ENCODE assay signal across 14 cellular contexts in genomic region chr1:166170075-166170474, GRCh38. TPM values are rescaled to one million over a fixed set of nuclear protein-coding genes. Genes with fewer than 3 reads are reported as not detected.
A peak's percentile ranks its signal among the peaks of the same experiment; 100 is the strongest.
DNase-seq lines count a peak whose midpoint lies in the region; ATAC-seq lines count a peak whose summit lies in the region.
"Had no signal": no experiment of that assay in that cellular context is flagged by ENCODE, and none has a peak within 500 bp of the region (broad histone marks: within the 10 kb centered on the region; RNA-seq: fewer than 3 reads in every experiment).

No MANE protein-coding gene starts in this region.

- H3K27ac Mint-ChIP-seq in activated T-helper 17 cell treated with anti-CD3 and anti-CD28 coated beads, Interleukin-2, amount 50 U/mL, for 72 hours = no peak overlapping the region
- H3K27ac Mint-ChIP-seq: activated B cell treated with CpG ODN at 0.5 μM for 24 hours, H9 had no signal

- no peak overlapping the region for H3K4me3 Mint-ChIP-seq in activated T-helper 17 cell treated with anti-CD3 and anti-CD28 coated beads, Interleukin-2, amount 50 U/mL, for 72 hours
- H3K4me3 Mint-ChIP-seq: activated B cell treated with CpG ODN at 0.5 μM for 24 hours, H9 had no signal

- H3K4me1 Mint-ChIP-seq in activated T-helper 17 cell treated with anti-CD3 and anti-CD28 coated beads, Interleukin-2, amount 50 U/mL, for 72 hours = no peaks in the 10 kb centered on the region

- ATAC-seq in GM18858 (IDR thresholded peaks at IDR 0.05; ENCODE audit: unreplicated experiment) (peak; percentile 63), GM21360 (IDR thresholded peaks at IDR 0.05; ENCODE audit: unreplicated experiment) (peak; percentile 48), HG02981 (IDR thresholded peaks at IDR 0.05; ENCODE audit: unreplicated experiment) (peak; percentile 43)
- ATAC-seq in activated T-helper 17 cell treated with anti-CD3 and anti-CD28 coated beads, Interleukin-2, amount 50 U/mL, for 72 hours (replicated peaks) = peak; percentile 67

- H3K36me3 Mint-ChIP-seq in activated T-helper 17 cell treated with anti-CD3 and anti-CD28 coated beads, Interleukin-2, amount 50 U/mL, for 72 hours (ENCODE audit: low read depth) = no peaks in the 10 kb centered on the region

- no peak for DNase-seq in NCI-H2171 (lab: John Stamatoyannopoulos, UW)
- DNase-seq in NAMALWA (ENCODE audit: low spot score) = no peak
- DNase-seq in stimulated activated CD4-positive, alpha-beta T cell treated with anti-CD3 and anti-CD28 coated beads, Interleukin-2, amount 100 ng/mL, for 24 hours = no peak
- DNase-seq in NCI-H82 treated with DMSO at 0.1 percent for 48 hours (lab: John Stamatoyannopoulos, UW; ENCODE audit: unreplicated experiment) = no peak
- DNase-seq: activated B cell treated with CpG ODN at 0.5 μM for 24 hours; DMS 273 treated with DMSO at 0.1 percent for 48 hours; H9; NCI-H1092; stimulated activated CD4-positive, alpha-beta T cell treated with anti-CD3 and anti-CD28 coated beads, Interleukin-1b, Interleukin-23, amount 100 ng/mL, for 48 hours; thyroid gland had no signal

- H3K27me3 Mint-ChIP-seq in activated T-helper 17 cell treated with anti-CD3 and anti-CD28 coated beads, Interleukin-2, amount 50 U/mL, for 72 hours = peaks cover 10% of the 10 kb centered on the region

- H3K9me3 Mint-ChIP-seq in activated T-helper 17 cell treated with anti-CD3 and anti-CD28 coated beads, Interleukin-2, amount 50 U/mL, for 72 hours = no peaks in the 10 kb centered on the region
- H3K9me3 Mint-ChIP-seq: activated B cell treated with CpG ODN at 0.5 μM for 24 hours, H9 had no signal

RNA-seq across cellular contexts. Expression of gene FAM78B, which starts 3.3 kb away (rescaled TPM):
- total RNA-seq in activated T-helper 17 cell treated with anti-CD3 and anti-CD28 coated beads, Interleukin-2, amount 50 U/mL, for 72 hours = under 1 TPM; 0.16 to 0.54 TPM
